ENCODE assay signal across 32 cellular contexts in the genomic region with DNA sequence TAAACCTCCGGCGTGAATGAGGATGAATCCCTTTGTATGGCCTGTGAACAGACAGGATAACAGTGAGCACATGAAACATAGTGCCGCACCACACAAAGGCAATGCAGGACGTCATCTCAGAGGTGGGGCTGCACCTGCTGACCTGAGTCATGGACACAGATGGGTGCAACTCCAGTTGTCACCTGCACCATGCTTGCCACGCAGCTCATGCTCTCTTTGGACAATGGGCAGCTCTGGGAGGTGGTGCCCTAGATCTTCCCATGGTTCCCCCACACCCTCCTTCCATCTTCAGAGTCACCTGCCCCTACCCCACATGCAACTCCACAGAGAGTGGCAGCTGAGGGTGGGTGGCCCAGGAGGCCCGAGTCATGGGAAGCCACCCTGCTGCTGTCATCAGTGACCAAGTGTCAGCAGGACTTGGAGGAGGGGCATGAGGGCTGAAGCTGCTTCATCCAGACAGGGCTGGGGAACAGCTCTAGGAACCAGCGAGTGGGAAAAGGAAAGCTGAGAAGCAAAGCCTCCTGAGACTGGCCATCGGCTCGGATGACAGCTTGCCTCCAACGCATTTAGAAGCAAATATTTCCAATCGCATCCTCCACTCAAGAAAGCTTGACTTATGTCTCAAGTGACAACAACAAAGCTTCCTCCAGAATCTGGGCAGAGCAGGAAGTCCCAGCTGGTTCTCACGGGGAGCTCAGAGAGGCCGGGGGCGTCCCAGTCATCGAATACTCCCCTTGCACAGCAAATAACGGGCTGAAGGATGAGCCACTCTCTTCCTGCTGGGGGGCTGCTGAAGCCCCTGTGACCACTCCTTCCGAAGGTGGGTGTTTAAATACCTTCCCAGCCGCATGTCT. TPM values are rescaled to one million over a fixed set of nuclear protein-coding genes. Genes with fewer than 3 reads are reported as not detected.
DNase-seq lines count a peak whose midpoint lies in the region; ATAC-seq, FAIRE-seq and TF ChIP-seq lines count a peak whose summit lies in the region.
"Had no signal": no experiment of that assay in that cellular context is flagged by ENCODE, and none has a peak within 500 bp of the region (broad histone marks: within the 10 kb centered on the region; RNA-seq: fewer than 3 reads in every experiment).

No MANE protein-coding gene starts in this region.

- H3K27me3 ChIP-seq in right lobe of liver (no peaks in the 10 kb centered on the region), HepG2 (ENCODE audit: control insufficient read depth in 1 of 2, insufficient read depth in 2 of 2, low read length in 2 of 2) (peaks cover 3 to 95% of the 10 kb centered on the region in 2 experiments; a peak in 4 of 5 replicates), upper lobe of right lung (peaks cover 23% of the 10 kb centered on the region)
- H3K27me3 ChIP-seq: gastrocnemius medialis, upper lobe of left lung had no signal

- in situ Hi-C loops in HepG2 (cut with HindIII; ENCODE audit: extremely low pct_ligation_motif_present, low pct_unique_long_range_greater_than_20kb): no loop called here

- H3K9me3 ChIP-seq in right lobe of liver (no peaks in the 10 kb centered on the region), HepG2 (ENCODE audit: low read length) (no peaks in the 10 kb centered on the region), upper lobe of right lung (no peaks in the 10 kb centered on the region)
- H3K9me3 ChIP-seq: gastrocnemius medialis, neutrophil, upper lobe of left lung had no signal

- H3K27ac Mint-ChIP-seq in nephron progenitor cell: peak overlapping the region; percentile 89
- H3K27ac Mint-ChIP-seq in activated CD4-positive, alpha-beta T cell treated with anti-CD3 and anti-CD28 coated beads, Interleukin-2, amount 10 ng/mL, durations not matched to agents 7 days and 5 days: no peak overlapping the region
- H3K27ac Mint-ChIP-seq: activated CD4-positive, alpha-beta memory T cell treated with anti-CD3 and anti-CD28 coated beads for 36 hours; activated naive CD4-positive, alpha-beta T cell treated with anti-CD3 and anti-CD28 coated beads for 36 hours; activated T-cell treated with anti-CD3 and anti-CD28 coated beads, Interleukin-2, amount 50 U/mL, for 72 hours; CD14-positive monocyte; GM23338; memory B cell had no signal

- no TSS peak for BruUV-seq in HepG2 (replicated peaks; lab: Mats Ljungman, UMichigan)

- TF ChIP-seq CTCF in right lobe of liver (IDR thresholded peaks at IDR 0.05): no peak
- TF ChIP-seq CTCF in HepG2 (CRISPR knock-in tag; IDR thresholded peaks at IDR 0.05): no peak
- TF ChIP-seq CTCF in nephron progenitor cell (IDR thresholded peaks at IDR 0.05): no peak
- TF ChIP-seq CTCF in upper lobe of right lung (IDR thresholded peaks at IDR 0.05): no peak

- H3K4me3 Mint-ChIP-seq in nephron progenitor cell: peak overlapping the region; percentile 57
- no peak overlapping the region for H3K4me3 Mint-ChIP-seq in activated CD4-positive, alpha-beta T cell treated with anti-CD3 and anti-CD28 coated beads, Interleukin-2, amount 10 ng/mL, durations not matched to agents 7 days and 5 days
- H3K4me3 Mint-ChIP-seq: activated CD4-positive, alpha-beta memory T cell treated with anti-CD3 and anti-CD28 coated beads for 36 hours; activated naive CD4-positive, alpha-beta T cell treated with anti-CD3 and anti-CD28 coated beads for 36 hours; activated T-cell treated with anti-CD3 and anti-CD28 coated beads, Interleukin-2, amount 50 U/mL, for 72 hours; CD14-positive monocyte; GM23338; memory B cell had no signal

- FAIRE-seq in HepG2 (lab: Jason Lieb, UNC): no peak
- FAIRE-seq: endothelial cell of umbilical vein, TTC549 had no signal

- no peaks in the 10 kb centered on the region for H3K36me3 ChIP-seq in right lobe of liver
- no peaks in the 10 kb centered on the region for H3K36me3 ChIP-seq in HepG2 (replicated peaks in 1 of 2; ENCODE audit: control insufficient read depth in 1 of 2, insufficient read depth in 2 of 2, low read length in 2 of 2)
- H3K36me3 ChIP-seq in upper lobe of right lung: no peaks in the 10 kb centered on the region
- H3K36me3 ChIP-seq: gastrocnemius medialis, neutrophil, upper lobe of left lung had no signal

- peaks cover 32% of the 10 kb centered on the region for H3K27me3 Mint-ChIP-seq in nephron progenitor cell (ENCODE audit: low read depth, poor library complexity)
- H3K27me3 Mint-ChIP-seq in activated CD4-positive, alpha-beta T cell treated with anti-CD3 and anti-CD28 coated beads, Interleukin-2, amount 10 ng/mL, durations not matched to agents 7 days and 5 days: peaks cover 14% of the 10 kb centered on the region

- POLR2A ChIA-PET in HepG2 (lab: Yijun Ruan, JAX): no interaction called here
- POLR2A ChIA-PET in activated CD4-positive, alpha-beta T cell treated with anti-CD3 and anti-CD28 coated beads, Interleukin-2, amount 10 ng/mL, durations not matched to agents 7 days and 5 days (lab: Charles Lee): no interaction called here

- H2AFZ ChIP-seq in HepG2 (ENCODE audit: low read length): no peak overlapping the region
- H2AFZ ChIP-seq: GM23338, hepatocyte had no signal

- H3K36me3 Mint-ChIP-seq in nephron progenitor cell (ENCODE audit: low read depth): no peaks in the 10 kb centered on the region
- no peaks in the 10 kb centered on the region for H3K36me3 Mint-ChIP-seq in activated CD4-positive, alpha-beta T cell treated with anti-CD3 and anti-CD28 coated beads, Interleukin-2, amount 10 ng/mL, durations not matched to agents 7 days and 5 days (ENCODE audit: low read depth)
- H3K36me3 Mint-ChIP-seq: activated CD4-positive, alpha-beta memory T cell treated with anti-CD3 and anti-CD28 coated beads for 36 hours; CD14-positive monocyte; memory B cell had no signal

- TF ChIP-seq POLR2A in right lobe of liver (IDR thresholded peaks at IDR 0.05): no peak
- no peak for TF ChIP-seq POLR2A in HepG2 (IDR thresholded peaks at IDR 0.05; ENCODE audit: insufficient read depth in 1 of 2, low read depth in 2 of 2, low read length in 2 of 2)

- no peak for TF ChIP-seq RAD21 in HepG2 (CRISPR knock-in tag; IDR thresholded peaks at IDR 0.05)

- TF ChIP-seq EP300 in HepG2 (IDR thresholded peaks at IDR 0.05; ENCODE audit: low read depth in 2 of 2, low read length in 2 of 2): no peak
- TF ChIP-seq EP300 in HepG2 (CRISPR knock-in tag; IDR thresholded peaks at IDR 0.05; ENCODE audit: borderline replicate concordance): no peak

- H3K27ac ChIP-seq in right lobe of liver: no peak overlapping the region
- H3K27ac ChIP-seq in HepG2 (ENCODE audit: extremely low read length, insufficient read depth, low read length): no peak overlapping the region
- no peak overlapping the region for H3K27ac ChIP-seq in upper lobe of right lung
- H3K27ac ChIP-seq: gastrocnemius medialis, hepatocyte, neutrophil, skin epidermis, upper lobe of left lung had no signal

- H3K4me2 ChIP-seq in HepG2 (ENCODE audit: low read depth, low read length): no peak overlapping the region
- H3K4me2 ChIP-seq: GM23338, hepatocyte had no signal

- intact Hi-C loops in right lobe of liver (cut with DNase I) (no loop called here), HepG2 (cut with micrococcal nuclease; ENCODE audit: unreplicated experiment) (no loop called here), upper lobe of right lung (cut with DNase I) (no loop called here)

- H3K9me3 Mint-ChIP-seq in nephron progenitor cell: no peaks in the 10 kb centered on the region
- no peaks in the 10 kb centered on the region for H3K9me3 Mint-ChIP-seq in activated CD4-positive, alpha-beta T cell treated with anti-CD3 and anti-CD28 coated beads, Interleukin-2, amount 10 ng/mL, durations not matched to agents 7 days and 5 days
- H3K9me3 Mint-ChIP-seq: activated naive CD4-positive, alpha-beta T cell treated with anti-CD3 and anti-CD28 coated beads for 36 hours; activated T-cell treated with anti-CD3 and anti-CD28 coated beads, Interleukin-2, amount 50 U/mL, for 72 hours; memory B cell had no signal

- H3K4me1 ChIP-seq in right lobe of liver (no peaks in the 10 kb centered on the region), HepG2 (ENCODE audit: insufficient read depth, low read length) (no peaks in the 10 kb centered on the region), upper lobe of right lung (no peaks in the 10 kb centered on the region)
- H3K4me1 ChIP-seq: gastrocnemius medialis had no signal

- DNase-seq in right lobe of liver: peak in 2 of 3 donors; percentile 28 to 30
- no peak for DNase-seq in HepG2 (ENCODE audit: low spot score)
- DNase-seq in RPMI8226: peak; percentile 28
- DNase-seq in nephron progenitor cell: peak; percentile 33
- peak; percentile 49 for DNase-seq in upper lobe of right lung
- no peak for DNase-seq in hepatic stellate cell (ENCODE audit: low spot score)
- DNase-seq in activated CD4-positive, alpha-beta T cell treated with anti-CD3 and anti-CD28 coated beads, Interleukin-2, amount 10 ng/mL, durations not matched to agents 7 days and 5 days: no peak
- DNase-seq: activated CD4-positive, alpha-beta memory T cell treated with anti-CD3 and anti-CD28 coated beads for 36 hours; activated naive CD4-positive, alpha-beta T cell treated with anti-CD3 and anti-CD28 coated beads for 36 hours; activated T-cell treated with anti-CD3 and anti-CD28 coated beads, Interleukin-2, amount 50 U/mL, for 72 hours; amygdala; Calu3; gastrocnemius medialis; NCI-H1436; NCI-H2081; NCI-H226; NCI-H748 treated with DMSO at 0.1 percent for 48 hours; stimulated activated naive CD4-positive, alpha-beta T cell; upper lobe of left lung had no signal

- no peaks in the 10 kb centered on the region for H4K20me1 ChIP-seq in HepG2 (ENCODE audit: insufficient read depth, low read length)

- 29% methylated on average over 12 of the region's 18 CpGs for WGBS in right lobe of liver (ENCODE audit: insufficient coverage, low coverage, low lambda C conversion rate, missing lambda C conversion rate)
- 15% methylated on average over 12 of the region's 18 CpGs for WGBS in HepG2 (ENCODE audit: low lambda C conversion rate)

- H3K9ac ChIP-seq in HepG2 (ENCODE audit: insufficient read depth, low read depth, low read length): no peak overlapping the region

- H3K4me3 ChIP-seq in right lobe of liver (no peak overlapping the region), HepG2 (replicated peaks in 1 of 3; ENCODE audit: insufficient read depth in 1 of 3, low read depth in 2 of 3, low read length in 3 of 3) (no peak overlapping the region), upper lobe of right lung (no peak overlapping the region)
- H3K4me3 ChIP-seq: gastrocnemius medialis, GM23338, hepatocyte, skin epidermis, upper lobe of left lung had no signal

- ATAC-seq in right lobe of liver (no peak), HepG2 (no peak), upper lobe of right lung (no peak), GM21390 (IDR thresholded peaks at IDR 0.05; ENCODE audit: unreplicated experiment) (no peak)
- ATAC-seq: activated T-cell treated with anti-CD3 and anti-CD28 coated beads, Interleukin-2, amount 50 U/mL, for 72 hours; gastrocnemius medialis; GM23338; left lobe of liver had no signal

- peaks cover 67% of the 10 kb centered on the region for H3K4me1 Mint-ChIP-seq in nephron progenitor cell
- H3K4me1 Mint-ChIP-seq in activated CD4-positive, alpha-beta T cell treated with anti-CD3 and anti-CD28 coated beads, Interleukin-2, amount 10 ng/mL, durations not matched to agents 7 days and 5 days: no peaks in the 10 kb centered on the region
- H3K4me1 Mint-ChIP-seq: CD14-positive monocyte, memory B cell had no signal

- CTCF ChIA-PET in HepG2 (lab: Yijun Ruan, JAX; ENCODE audit: low intra/inter-chr PET ratio, low total read pairs): no interaction called here
- CTCF ChIA-PET in activated CD4-positive, alpha-beta T cell treated with anti-CD3 and anti-CD28 coated beads, Interleukin-2, amount 10 ng/mL, durations not matched to agents 7 days and 5 days (lab: Charles Lee): interaction anchor here (0.8 kb wide), 1 partner anchor 91 kb away, joined by 3 read pairs; no protein-coding TSS in a partner anchor

- H3K79me2 ChIP-seq in HepG2 (ENCODE audit: insufficient read depth, low read length): no peaks in the 10 kb centered on the region
- H3K79me2 ChIP-seq: hepatocyte had no signal

RNA-seq across cellular contexts. Expression of a gene that starts 27.1 kb away (rescaled TPM):
- total RNA-seq in right lobe of liver (under 1 TPM in 4 of 6 experiments, not detected in 2; 0.15 to 0.51 (median 0.26) TPM), HepG2 (2016; rRNA removed; fragmentation: Illumina TruSeq; extraction: Trizol) (not detected in 2 replicates), upper lobe of right lung (4.5 TPM)
- not detected in 2 replicates for total RNA-seq in HepG2 (2016; cell fraction: cytosol; rRNA removed; fragmentation: Illumina TruSeq; extraction: Trizol; ENCODE audit: low read depth)
- total RNA-seq in HepG2 (2016; cell fraction: insoluble cytoplasmic fraction; rRNA removed; fragmentation: Illumina TruSeq; extraction: Trizol): not detected in 2 replicates
- total RNA-seq in HepG2 (2016; cell fraction: membrane; rRNA removed; fragmentation: Illumina TruSeq; extraction: Trizol): not detected in 2 replicates
- not detected in 2 replicates for total RNA-seq in HepG2 (2016; cell fraction: nucleus; rRNA removed; fragmentation: Illumina TruSeq; extraction: Trizol)
- polyA plus RNA-seq in HepG2 (2011; rRNA removed): not detected in 2 replicates
- polyA plus RNA-seq in HepG2 (2011; cell fraction: cytosol; rRNA removed): not detected in 2 replicates
- not detected in 2 replicates for polyA plus RNA-seq in HepG2 (2011; cell fraction: nucleus; rRNA removed)
- not detected in 2 replicates for polyA plus RNA-seq in HepG2 (2012)
- polyA plus RNA-seq in HepG2 (2016; cell fraction: cytosol; fragmentation: Illumina TruSeq; extraction: Trizol; ENCODE audit: low read depth): not detected in 2 replicates
- polyA plus RNA-seq in HepG2 (2016; cell fraction: insoluble cytoplasmic fraction; fragmentation: Illumina TruSeq; extraction: Trizol; ENCODE audit: low read depth): not detected in 2 replicates
- not detected in 2 replicates for polyA plus RNA-seq in HepG2 (2016; cell fraction: membrane; fragmentation: Illumina TruSeq; extraction: Trizol; ENCODE audit: low read depth)
- not detected in 2 replicates for polyA plus RNA-seq in HepG2 (2016; cell fraction: nucleus; fragmentation: Illumina TruSeq; extraction: Trizol; ENCODE audit: insufficient read depth, low read depth)
- 19.5 TPM in 1 of 2 replicates, not detected in the other for polyA minus RNA-seq in HepG2 (2011; rRNA and poly(A)+ RNA removed; ENCODE audit: low replicate concordance)
- not detected in 2 replicates for polyA minus RNA-seq in HepG2 (2011; cell fraction: cytosol; rRNA and poly(A)+ RNA removed)
- 0.13 TPM in 1 of 2 replicates, not detected in the other for polyA minus RNA-seq in HepG2 (2011; cell fraction: nucleus; rRNA and poly(A)+ RNA removed)
- total RNA-seq in activated CD4-positive, alpha-beta T cell treated with anti-CD3 and anti-CD28 coated beads, Interleukin-2, amount 10 ng/mL, durations not matched to agents 7 days and 5 days: not detected
- total RNA-seq: Calu3, endothelial cell of umbilical vein, LHCN-M2, pulmonary artery endothelial cell, RPMI7951 had no signal
- polyA plus RNA-seq: CD14-positive monocyte, endothelial cell of umbilical vein had no signal

Comparison
In these comparisons a context has a peak if more than half of its experiments do, and no peak if none do; other contexts are left out.
1. DNase-seq: peak in right lobe of liver (2 of 3), RPMI8226 (single experiment), nephron progenitor cell (single experiment) and upper lobe of right lung (single experiment); none in HepG2 (single experiment), hepatic stellate cell (single experiment) and activated CD4-positive, alpha-beta T cell treated with anti-CD3 and anti-CD28 coated beads, Interleukin-2, amount 10 ng/mL, durations not matched to agents 7 days and 5 days (single experiment).